Comparison of ENCODE assay signal across 21 cellular contexts in genomic region chr2:102084651-102085050, GRCh38. TPM values are rescaled to one million over a fixed set of nuclear protein-coding genes. Genes with fewer than 3 reads are reported as not detected.
A peak's percentile ranks its signal among the peaks of the same experiment; 100 is the strongest.
DNase-seq lines count a peak whose midpoint lies in the region; ATAC-seq, FAIRE-seq and TF ChIP-seq lines count a peak whose summit lies in the region.
"Had no signal": no experiment of that assay in that cellular context is flagged by ENCODE, and none has a peak within 500 bp of the region (broad histone marks: within the 10 kb centered on the region; RNA-seq: fewer than 3 reads in every experiment).

No MANE protein-coding gene starts in this region.

- intact Hi-C loops in HepG2 (cut with micrococcal nuclease; ENCODE audit: unreplicated experiment), result no loop called here
- intact Hi-C loops in right lobe of liver (cut with DNase I), result no loop called here

- no peaks in the 10 kb centered on the region for H4K20me1 ChIP-seq in HepG2 (ENCODE audit: insufficient read depth, low read length)
- H4K20me1 ChIP-seq: BLaER1 had no signal

- WGBS in HepG2 (ENCODE audit: low lambda C conversion rate), result 81% methylated on average over 2 of the region's 2 CpGs
- 76% methylated on average over 2 of the region's 2 CpGs for WGBS in right lobe of liver (ENCODE audit: insufficient coverage, low coverage, low lambda C conversion rate, missing lambda C conversion rate)

- POLR2A ChIA-PET in HepG2 (lab: Yijun Ruan, JAX), result no interaction called here
- POLR2A ChIA-PET in activated CD4-positive, alpha-beta memory T cell treated with anti-CD3 and anti-CD28 coated beads, Interleukin-2, amount 10 ng/mL, durations not matched to agents 7 days and 5 days (lab: Charles Lee), result no interaction called here

- H3K4me2 ChIP-seq in HepG2 (ENCODE audit: low read depth, low read length), result no peak overlapping the region
- H3K4me2 ChIP-seq: BLaER1 had no signal

- H3K36me3 ChIP-seq in HepG2 (replicated peaks in 1 of 2; ENCODE audit: control insufficient read depth in 1 of 2, insufficient read depth in 2 of 2, low read length in 2 of 2), result 0 out of 5 replicates have a peak, but pooled peaks cover 0 to 2% of the 10 kb centered on the region in 2 experiments
- no peaks in the 10 kb centered on the region for H3K36me3 ChIP-seq in right lobe of liver
- no peaks in the 10 kb centered on the region for H3K36me3 ChIP-seq in bronchial epithelial cell (ENCODE audit: control insufficient read depth, insufficient read depth, low read length)
- H3K36me3 ChIP-seq: BLaER1 had no signal

- no peaks in the 10 kb centered on the region for H3K9me3 ChIP-seq in HepG2 (ENCODE audit: low read length)
- no peaks in the 10 kb centered on the region for H3K9me3 ChIP-seq in right lobe of liver

- TF ChIP-seq EP300 in HepG2 (IDR thresholded peaks at IDR 0.05; ENCODE audit: low read depth in 2 of 2, low read length in 2 of 2) (no peak), HepG2 (CRISPR knock-in tag; IDR thresholded peaks at IDR 0.05; ENCODE audit: borderline replicate concordance) (no peak)

- DNase-seq in HepG2 (ENCODE audit: low spot score) (no peak), right lobe of liver (no peak), bronchial epithelial cell (ENCODE audit: low read depth) (peak; percentile 49), progenitor cell of endocrine pancreas (ENCODE audit: low spot score, unreplicated experiment) (no peak), glutamatergic neuron (no peak), NCI-H226 (no peak)
- DNase-seq in activated CD4-positive, alpha-beta memory T cell treated with anti-CD3 and anti-CD28 coated beads, Interleukin-2, amount 10 ng/mL, durations not matched to agents 7 days and 5 days, result no peak
- DNase-seq: CD8-positive, alpha-beta T cell; DMS79; MM.1S; NCI-H1092; NCI-H1436 treated with DMSO at 0.1 percent for 48 hours; NCI-H2029 treated with DMSO at 0.1 percent for 48 hours; NCI-H2171; NCI-H446 treated with DMSO at 0.1 percent for 48 hours; NCI-H69; SHP77 had no signal

- TF ChIP-seq POLR2A in HepG2 (IDR thresholded peaks at IDR 0.05; ENCODE audit: insufficient read depth in 1 of 2, low read depth in 2 of 2, low read length in 2 of 2) (no peak), right lobe of liver (IDR thresholded peaks at IDR 0.05) (no peak)

- H3K4me3 Mint-ChIP-seq in progenitor cell of endocrine pancreas (ENCODE audit: low read depth) (no peak overlapping the region), glutamatergic neuron (ENCODE audit: unreplicated experiment) (no peak overlapping the region)
- no peak overlapping the region for H3K4me3 Mint-ChIP-seq in activated CD4-positive, alpha-beta memory T cell treated with anti-CD3 and anti-CD28 coated beads, Interleukin-2, amount 10 ng/mL, durations not matched to agents 7 days and 5 days
- H3K4me3 Mint-ChIP-seq: CD8-positive, alpha-beta T cell had no signal

- in situ Hi-C loops in HepG2 (cut with HindIII; ENCODE audit: extremely low pct_ligation_motif_present, low pct_unique_long_range_greater_than_20kb), result no loop called here

- H3K79me2 ChIP-seq in HepG2 (ENCODE audit: insufficient read depth, low read length), result no peaks in the 10 kb centered on the region

- CTCF ChIA-PET in HepG2 (lab: Yijun Ruan, JAX; ENCODE audit: low intra/inter-chr PET ratio, low total read pairs), result no interaction called here
- CTCF ChIA-PET in activated CD4-positive, alpha-beta memory T cell treated with anti-CD3 and anti-CD28 coated beads, Interleukin-2, amount 10 ng/mL, durations not matched to agents 7 days and 5 days (lab: Charles Lee), result no interaction called here

- H3K27me3 ChIP-seq in HepG2 (ENCODE audit: control insufficient read depth in 1 of 2, insufficient read depth in 2 of 2, low read length in 2 of 2) (no peaks in the 10 kb centered on the region), right lobe of liver (no peaks in the 10 kb centered on the region), bronchial epithelial cell (ENCODE audit: control insufficient read depth, insufficient read depth, low read length) (no peaks in the 10 kb centered on the region)
- H3K27me3 ChIP-seq: BLaER1 had no signal

- H3K27ac Mint-ChIP-seq in progenitor cell of endocrine pancreas (peak overlapping the region; percentile 81), glutamatergic neuron (ENCODE audit: unreplicated experiment) (no peak overlapping the region)
- H3K27ac Mint-ChIP-seq in activated CD4-positive, alpha-beta memory T cell treated with anti-CD3 and anti-CD28 coated beads, Interleukin-2, amount 10 ng/mL, durations not matched to agents 7 days and 5 days, result no peak overlapping the region
- H3K27ac Mint-ChIP-seq: CD8-positive, alpha-beta T cell had no signal

- FAIRE-seq in HepG2 (lab: Jason Lieb, UNC) (no peak), bronchial epithelial cell (lab: Jason Lieb, UNC) (no peak)
- FAIRE-seq: A204.1, H1 had no signal

- no TSS peak for BruUV-seq in HepG2 (replicated peaks; lab: Mats Ljungman, UMichigan)

- H3K27me3 Mint-ChIP-seq in progenitor cell of endocrine pancreas (no peaks in the 10 kb centered on the region), glutamatergic neuron (ENCODE audit: unreplicated experiment) (no peaks in the 10 kb centered on the region)
- H3K27me3 Mint-ChIP-seq in activated CD4-positive, alpha-beta memory T cell treated with anti-CD3 and anti-CD28 coated beads, Interleukin-2, amount 10 ng/mL, durations not matched to agents 7 days and 5 days, result peaks cover 6% of the 10 kb centered on the region

- TF ChIP-seq CTCF in HepG2 (CRISPR knock-in tag; IDR thresholded peaks at IDR 0.05) (no peak), right lobe of liver (IDR thresholded peaks at IDR 0.05) (no peak), bronchial epithelial cell (IDR thresholded peaks at IDR 0.05; ENCODE audit: insufficient read depth, low read length, severe bottlenecking) (no peak), progenitor cell of endocrine pancreas (IDR thresholded peaks at IDR 0.05; ENCODE audit: unreplicated experiment) (no peak), glutamatergic neuron (IDR thresholded peaks at IDR 0.05; ENCODE audit: partially characterized antibody, unreplicated experiment) (no peak)

- ATAC-seq in HepG2 (no peak), right lobe of liver (no peak)
- ATAC-seq: CD8-positive, alpha-beta T cell had no signal

- peaks cover 18% of the 10 kb centered on the region for H3K4me1 Mint-ChIP-seq in progenitor cell of endocrine pancreas (ENCODE audit: low read depth)
- no peaks in the 10 kb centered on the region for H3K4me1 Mint-ChIP-seq in glutamatergic neuron (ENCODE audit: low read depth, unreplicated experiment)
- peaks cover 38% of the 10 kb centered on the region for H3K4me1 Mint-ChIP-seq in activated CD4-positive, alpha-beta memory T cell treated with anti-CD3 and anti-CD28 coated beads, Interleukin-2, amount 10 ng/mL, durations not matched to agents 7 days and 5 days

- no peak overlapping the region for H3K27ac ChIP-seq in HepG2 (ENCODE audit: extremely low read length, insufficient read depth, low read length)
- no peak overlapping the region for H3K27ac ChIP-seq in right lobe of liver
- H3K27ac ChIP-seq: BLaER1 had no signal

- no peak for TF ChIP-seq RAD21 in HepG2 (CRISPR knock-in tag; IDR thresholded peaks at IDR 0.05)

- H3K4me3 ChIP-seq in HepG2 (replicated peaks in 1 of 3; ENCODE audit: insufficient read depth in 1 of 3, low read depth in 2 of 3, low read length in 3 of 3), result no peak overlapping the region
- no peak overlapping the region for H3K4me3 ChIP-seq in right lobe of liver
- no peak overlapping the region for H3K4me3 ChIP-seq in bronchial epithelial cell (ENCODE audit: low read depth, low read length)
- H3K4me3 ChIP-seq: BLaER1 had no signal

- H3K4me1 ChIP-seq in HepG2 (ENCODE audit: insufficient read depth, low read length) (peaks cover 34% of the 10 kb centered on the region), right lobe of liver (peaks cover 0 to 7% (median 0%) of the 10 kb centered on the region in 4 donors)

- H3K9ac ChIP-seq in HepG2 (ENCODE audit: insufficient read depth, low read depth, low read length), result no peak overlapping the region
- H3K9ac ChIP-seq: BLaER1 had no signal

- H3K9me3 Mint-ChIP-seq in progenitor cell of endocrine pancreas (ENCODE audit: low read depth) (peaks cover 4% of the 10 kb centered on the region), glutamatergic neuron (ENCODE audit: unreplicated experiment) (no peaks in the 10 kb centered on the region)
- H3K9me3 Mint-ChIP-seq in activated CD4-positive, alpha-beta memory T cell treated with anti-CD3 and anti-CD28 coated beads, Interleukin-2, amount 10 ng/mL, durations not matched to agents 7 days and 5 days, result peaks cover 8% of the 10 kb centered on the region
- H3K9me3 Mint-ChIP-seq: CD8-positive, alpha-beta T cell had no signal

- H3K36me3 Mint-ChIP-seq in progenitor cell of endocrine pancreas (ENCODE audit: insufficient read depth), result no peaks in the 10 kb centered on the region
- peaks cover 5% of the 10 kb centered on the region for H3K36me3 Mint-ChIP-seq in glutamatergic neuron (ENCODE audit: unreplicated experiment)
- peaks cover 3% of the 10 kb centered on the region for H3K36me3 Mint-ChIP-seq in activated CD4-positive, alpha-beta memory T cell treated with anti-CD3 and anti-CD28 coated beads, Interleukin-2, amount 10 ng/mL, durations not matched to agents 7 days and 5 days (ENCODE audit: low read depth)
- H3K36me3 Mint-ChIP-seq: CD8-positive, alpha-beta T cell had no signal

- H2AFZ ChIP-seq in HepG2 (ENCODE audit: low read length), result no peak overlapping the region

RNA-seq across cellular contexts. Expression of gene IL1R1, which starts 57.9 kb away (rescaled TPM):
- total RNA-seq in HepG2 (2016; rRNA removed; fragmentation: Illumina TruSeq; extraction: Trizol), result 38.0 and 48.3 TPM in 2 replicates
- 15.9 and 21.1 TPM in 2 replicates for total RNA-seq in HepG2 (2016; cell fraction: cytosol; rRNA removed; fragmentation: Illumina TruSeq; extraction: Trizol; ENCODE audit: low read depth)
- total RNA-seq in HepG2 (2016; cell fraction: insoluble cytoplasmic fraction; rRNA removed; fragmentation: Illumina TruSeq; extraction: Trizol), result 40.6 and 43.4 TPM in 2 replicates
- total RNA-seq in HepG2 (2016; cell fraction: membrane; rRNA removed; fragmentation: Illumina TruSeq; extraction: Trizol), result 64.6 and 78.0 TPM in 2 replicates
- total RNA-seq in HepG2 (2016; cell fraction: nucleus; rRNA removed; fragmentation: Illumina TruSeq; extraction: Trizol), result 35.3 and 37.4 TPM in 2 replicates
- polyA plus RNA-seq in HepG2 (2011; rRNA removed), result 81.2 and 93.1 TPM in 2 replicates
- polyA plus RNA-seq in HepG2 (2011; cell fraction: cytosol; rRNA removed), result 67.4 and 75.1 TPM in 2 replicates
- polyA plus RNA-seq in HepG2 (2011; cell fraction: nucleus; rRNA removed), result 35.7 and 38.6 TPM in 2 replicates
- 30.0 and 50.4 TPM in 2 replicates for polyA plus RNA-seq in HepG2 (2012)
- polyA plus RNA-seq in HepG2 (2016; cell fraction: cytosol; fragmentation: Illumina TruSeq; extraction: Trizol; ENCODE audit: low read depth), result 29.7 and 33.1 TPM in 2 replicates
- 48.4 and 48.5 TPM in 2 replicates for polyA plus RNA-seq in HepG2 (2016; cell fraction: insoluble cytoplasmic fraction; fragmentation: Illumina TruSeq; extraction: Trizol; ENCODE audit: low read depth)
- 58.8 and 67.5 TPM in 2 replicates for polyA plus RNA-seq in HepG2 (2016; cell fraction: membrane; fragmentation: Illumina TruSeq; extraction: Trizol; ENCODE audit: low read depth)
- polyA plus RNA-seq in HepG2 (2016; cell fraction: nucleus; fragmentation: Illumina TruSeq; extraction: Trizol; ENCODE audit: insufficient read depth, low read depth), result 57.0 and 61.8 TPM in 2 replicates
- 1.5 and 93.0 TPM in 2 replicates for polyA minus RNA-seq in HepG2 (2011; rRNA and poly(A)+ RNA removed; ENCODE audit: low replicate concordance)
- polyA minus RNA-seq in HepG2 (2011; cell fraction: cytosol; rRNA and poly(A)+ RNA removed), result 52.1 and 62.2 TPM in 2 replicates
- 50.9 and 53.8 TPM in 2 replicates for polyA minus RNA-seq in HepG2 (2011; cell fraction: nucleus; rRNA and poly(A)+ RNA removed)
- 10 to 100 TPM; 40.8 to 67.6 (median 52.2) TPM for total RNA-seq in right lobe of liver
- total RNA-seq in bronchial epithelial cell, result 1.6 and 3.1 TPM in 2 replicates
- 1.1 and 1.3 TPM in 2 replicates for total RNA-seq in progenitor cell of endocrine pancreas
- total RNA-seq in glutamatergic neuron (ENCODE audit: unreplicated experiment), result 0.17 TPM
- total RNA-seq in activated CD4-positive, alpha-beta memory T cell treated with anti-CD3 and anti-CD28 coated beads, Interleukin-2, amount 10 ng/mL, durations not matched to agents 7 days and 5 days, result 1 to 10 TPM; 1.3 to 1.5 TPM
- total RNA-seq: OCI-LY7 had no signal
